Comparison of ENCODE assay signal across 1 cellular context in genomic region chr3:43484926-43485488, GRCh38.
TF ChIP-seq lines count a peak whose summit lies in the region.

No MANE protein-coding gene starts in this region.

TF ChIP-seq in GM23338, 12 proteins besides CTCF, POLR2A, EP300 and RAD21 (continued from another document):
- TF ChIP-seq ZNF462 (CRISPR knock-in tag; IDR thresholded peaks at IDR 0.05) (no peak), REST (IDR thresholded peaks at IDR 0.05; ENCODE audit: unreplicated experiment) (no peak), NANOG (IDR thresholded peaks at IDR 0.05; ENCODE audit: borderline replicate concordance) (no peak), ZNF114 (CRISPR knock-in tag; IDR thresholded peaks at IDR 0.05) (no peak), ZNF331 (CRISPR knock-in tag; IDR thresholded peaks at IDR 0.05; ENCODE audit: low read depth) (no peak), ETS1 (IDR thresholded peaks at IDR 0.05) (no peak), EZH2phosphoT487 (IDR thresholded peaks at IDR 0.05; ENCODE audit: unreplicated experiment) (no peak), STAT1 (IDR thresholded peaks at IDR 0.05; ENCODE audit: unreplicated experiment) (no peak), EZH2 (IDR thresholded peaks at IDR 0.05; ENCODE audit: low read depth, unreplicated experiment) (no peak)
